ENCODE assay signal across 28 cellular contexts in genomic region chr17:75160211-75160610, GRCh38. TPM values are rescaled to one million over a fixed set of nuclear protein-coding genes. Genes with fewer than 3 reads are reported as not detected.
DNase-seq lines count a peak whose midpoint lies in the region; ATAC-seq, FAIRE-seq and TF ChIP-seq lines count a peak whose summit lies in the region.
"Had no signal": no experiment of that assay in that cellular context is flagged by ENCODE, and none has a peak within 500 bp of the region (broad histone marks: within the 10 kb centered on the region; RNA-seq: fewer than 3 reads in every experiment).

No MANE protein-coding gene starts in this region.

- no peaks in the 10 kb centered on the region for H3K9me3 Mint-ChIP-seq in stimulated activated effector memory CD8-positive, alpha-beta T cell treated with anti-CD3 and anti-CD28 coated beads, Interleukin-12 subunit alpha, Interleukin-12 subunit beta, amount 100 ng/mL, for 72 hours
- H3K9me3 Mint-ChIP-seq: activated naive CD8-positive, alpha-beta T cell treated with anti-CD3 and anti-CD28 coated beads, Interleukin-2, amount 50 U/mL, for 24 hours; activated T-cell treated with anti-CD3 and anti-CD28 coated beads, Interleukin-2, amount 50 U/mL, for 4 hours; effector memory CD8-positive, alpha-beta T cell; stimulated activated naive CD8-positive, alpha-beta T cell treated with anti-CD3 and anti-CD28 coated beads, Interleukin-15, amount 100 ng/mL, for 72 hours had no signal

- TF ChIP-seq CTCF in HCT116 (IDR thresholded peaks at IDR 0.05 in 2 of 3, conservative IDR thresholded peaks at IDR 0.05 in 1 of 3; ENCODE audit: borderline replicate concordance in 1 of 3, insufficient read depth in 1 of 3, low read depth in 2 of 3, low read length in 2 of 3) (no peak), keratinocyte (optimal IDR thresholded peaks at IDR 0.05 in 1 of 3, IDR thresholded peaks at IDR 0.05 in 1 of 3, conservative IDR thresholded peaks at IDR 0.05 in 1 of 3; ENCODE audit: extremely low read depth in 1 of 3, insufficient read depth in 2 of 3, low read length in 3 of 3) (no peak), ascending aorta (IDR thresholded peaks at IDR 0.05) (no peak), esophagus muscularis mucosa (IDR thresholded peaks at IDR 0.05) (no peak)

- RAD21 ChIA-PET in HCT116 (lab: Charles Lee; ENCODE audit: low non-redundant PET in 1 of 2, low total read pairs in 2 of 2, uncharacterized antibody in 2 of 2, unreplicated experiment in 2 of 2): no interaction called here

- no peaks in the 10 kb centered on the region for H3K9me2 ChIP-seq in HCT116 (ENCODE audit: insufficient read depth)

- peaks cover 0 to 6% of the 10 kb centered on the region in 2 experiments; a peak in 1 of 4 replicates for H3K36me3 ChIP-seq in HCT116 (ENCODE audit: control insufficient read depth in 1 of 2, insufficient read depth in 2 of 2, low read length in 2 of 2)
- peaks cover 18% of the 10 kb centered on the region for H3K36me3 ChIP-seq in SK-N-MC (ENCODE audit: insufficient read depth, low read length)
- H3K36me3 ChIP-seq in keratinocyte (ENCODE audit: control insufficient read depth in 2 of 2, extremely low read depth in 1 of 2, insufficient read depth in 2 of 2, low read length in 2 of 2): peaks cover 0 to 3% of the 10 kb centered on the region in 2 experiments
- H3K36me3 ChIP-seq in ascending aorta: peaks cover 3 to 15% of the 10 kb centered on the region in 2 donors
- H3K36me3 ChIP-seq in esophagus muscularis mucosa: peaks cover 4 to 30% (median 14%) of the 10 kb centered on the region in 4 donors
- H3K36me3 ChIP-seq: pancreas had no signal

- H3K9me1 ChIP-seq in keratinocyte (ENCODE audit: control insufficient read depth, extremely low read depth, insufficient read depth, low read length): no peaks in the 10 kb centered on the region

- CTCF ChIA-PET in HCT116 (lab: Charles Lee): interaction anchor here (1.2 to 2.0 kb wide), 3 partner anchors 12 to 100 kb away, joined by 3 to 17 read pairs (median 4); no protein-coding TSS in a partner anchor

- H3K27ac ChIP-seq in HCT116 (ENCODE audit: low read depth, low read length) (no peak overlapping the region), SK-N-MC (peak overlapping the region; percentile 22), keratinocyte (ENCODE audit: control insufficient read depth, insufficient read depth, low read length) (peak overlapping the region; percentile 92), ascending aorta (no peak overlapping the region), esophagus muscularis mucosa (replicated peaks in 1 of 4) (no peak overlapping the region)
- H3K27ac ChIP-seq: gastroesophageal sphincter, pancreas, vagina had no signal

- no peak for ATAC-seq in HCT116
- no peak for ATAC-seq in stimulated activated effector memory CD8-positive, alpha-beta T cell treated with anti-CD3 and anti-CD28 coated beads, Interleukin-12 subunit alpha, Interleukin-12 subunit beta, amount 100 ng/mL, for 72 hours
- ATAC-seq: activated CD8-positive, alpha-beta memory T cell treated with anti-CD3 and anti-CD28 coated beads, Interleukin-2, amount 10 ng/mL, durations not matched to agents 7 days and 5 days; activated naive CD8-positive, alpha-beta T cell treated with anti-CD3 and anti-CD28 coated beads, Interleukin-2, amount 50 U/mL, for 24 hours; activated T-cell treated with anti-CD3 and anti-CD28 coated beads, Interleukin-2, amount 50 U/mL, for 4 hours; effector memory CD8-positive, alpha-beta T cell; gastroesophageal sphincter; pancreas; stimulated activated naive CD8-positive, alpha-beta T cell treated with anti-CD3 and anti-CD28 coated beads, Interleukin-15, amount 100 ng/mL, for 72 hours had no signal

- no peaks in the 10 kb centered on the region for H3K27me3 ChIP-seq in HCT116 (ENCODE audit: insufficient read depth, low read length)
- no peaks in the 10 kb centered on the region for H3K27me3 ChIP-seq in keratinocyte (ENCODE audit: control insufficient read depth, extremely low read depth, insufficient read depth, low read length)
- no peaks in the 10 kb centered on the region for H3K27me3 ChIP-seq in ascending aorta
- no peaks in the 10 kb centered on the region for H3K27me3 ChIP-seq in esophagus muscularis mucosa
- H3K27me3 ChIP-seq: gastroesophageal sphincter, pancreas, SJSA1, vagina had no signal

- H3K4me2 ChIP-seq in HCT116 (ENCODE audit: low read length) (no peak overlapping the region), keratinocyte (ENCODE audit: control insufficient read depth, extremely low read depth, insufficient read depth, low read depth, low read length) (no peak overlapping the region)

- TF ChIP-seq EP300 in esophagus muscularis mucosa (IDR thresholded peaks at IDR 0.05): no peak

- POLR2A ChIA-PET in HCT116 (lab: Charles Lee): interaction anchor here (1.2 to 1.6 kb wide), 2 partner anchors 11 to 42 kb away, joined by 3 to 6 read pairs; no protein-coding TSS in a partner anchor

- TF ChIP-seq RAD21 in HCT116 (IDR thresholded peaks at IDR 0.05; ENCODE audit: low read depth): no peak

- intact Hi-C loops in HCT116 (cut with micrococcal nuclease): no loop called here
- intact Hi-C loops in ascending aorta (cut with DNase I): no loop called here
- intact Hi-C loops in esophagus muscularis mucosa (cut with DNase I): no loop called here

- H4K20me1 ChIP-seq in HCT116 (ENCODE audit: insufficient read depth) (no peaks in the 10 kb centered on the region), keratinocyte (ENCODE audit: control insufficient read depth, extremely low read depth, insufficient read depth, low read length) (no peaks in the 10 kb centered on the region)

- H3K9me3 ChIP-seq in HCT116 (ENCODE audit: control insufficient read depth in 1 of 2, insufficient read depth in 1 of 2, low read depth in 1 of 2, low read length in 2 of 2): no peaks in the 10 kb centered on the region
- no peaks in the 10 kb centered on the region for H3K9me3 ChIP-seq in SK-N-MC (ENCODE audit: low read depth, low read length)
- no peaks in the 10 kb centered on the region for H3K9me3 ChIP-seq in keratinocyte (ENCODE audit: control insufficient read depth, low read depth, low read length)
- H3K9me3 ChIP-seq in ascending aorta: no peaks in the 10 kb centered on the region
- no peaks in the 10 kb centered on the region for H3K9me3 ChIP-seq in esophagus muscularis mucosa
- H3K9me3 ChIP-seq: gastroesophageal sphincter, mucosa of descending colon, pancreas, SJSA1, vagina had no signal

- TF ChIP-seq POLR2A in HCT116 (IDR thresholded peaks at IDR 0.05; ENCODE audit: borderline replicate concordance, extremely low read depth, insufficient read depth, insufficient read length) (no peak), esophagus muscularis mucosa (IDR thresholded peaks at IDR 0.05; ENCODE audit: low read depth) (no peak)

- dilution Hi-C loops in keratinocyte (cut with MboI; ENCODE audit: extremely low pct_ligation_motif_present, low sequenced_read_pairs): no loop called here

- no peak overlapping the region for H3K4me3 Mint-ChIP-seq in stimulated activated effector memory CD8-positive, alpha-beta T cell treated with anti-CD3 and anti-CD28 coated beads, Interleukin-12 subunit alpha, Interleukin-12 subunit beta, amount 100 ng/mL, for 72 hours
- H3K4me3 Mint-ChIP-seq: activated CD8-positive, alpha-beta memory T cell treated with anti-CD3 and anti-CD28 coated beads, Interleukin-2, amount 10 ng/mL, durations not matched to agents 7 days and 5 days; activated naive CD8-positive, alpha-beta T cell treated with anti-CD3 and anti-CD28 coated beads, Interleukin-2, amount 50 U/mL, for 24 hours; activated T-cell treated with anti-CD3 and anti-CD28 coated beads, Interleukin-2, amount 50 U/mL, for 4 hours; effector memory CD8-positive, alpha-beta T cell; H9; stimulated activated naive CD8-positive, alpha-beta T cell treated with anti-CD3 and anti-CD28 coated beads, Interleukin-15, amount 100 ng/mL, for 72 hours had no signal

- H3K4me3 ChIP-seq in HCT116 (replicated peaks in 1 of 2; ENCODE audit: low read depth in 1 of 2, low read length in 2 of 2): no peak overlapping the region
- H3K4me3 ChIP-seq in SK-N-MC: no peak overlapping the region
- H3K4me3 ChIP-seq in keratinocyte (ENCODE audit: control insufficient read depth in 2 of 3, extremely low read depth in 1 of 3, insufficient read depth in 2 of 3, low read depth in 1 of 3, low read length in 3 of 3): no peak overlapping the region
- no peak overlapping the region for H3K4me3 ChIP-seq in ascending aorta
- H3K4me3 ChIP-seq in esophagus muscularis mucosa: no peak overlapping the region
- H3K4me3 ChIP-seq: gastroesophageal sphincter, lung, mucosa of descending colon, pancreas, SJSA1, vagina had no signal

- FAIRE-seq in keratinocyte (lab: Jason Lieb, UNC) (no peak), HTR-8/SVneo (lab: Jason Lieb, UNC) (no peak)
- FAIRE-seq: pancreas had no signal

- H3K27ac Mint-ChIP-seq in stimulated activated effector memory CD8-positive, alpha-beta T cell treated with anti-CD3 and anti-CD28 coated beads, Interleukin-12 subunit alpha, Interleukin-12 subunit beta, amount 100 ng/mL, for 72 hours: peak overlapping the region; percentile 67
- H3K27ac Mint-ChIP-seq: activated naive CD8-positive, alpha-beta T cell treated with anti-CD3 and anti-CD28 coated beads, Interleukin-2, amount 50 U/mL, for 24 hours had no signal

- H3K79me2 ChIP-seq in HCT116 (ENCODE audit: insufficient read depth, low read length) (peaks cover 3% of the 10 kb centered on the region; the same call in 1 of the 2 replicates), keratinocyte (ENCODE audit: control insufficient read depth, insufficient read depth, low read length) (no peaks in the 10 kb centered on the region)

- no TSS peak for BruUV-seq in HCT116 (replicated peaks; lab: Mats Ljungman, UMichigan)

- H3K9ac ChIP-seq in HCT116 (ENCODE audit: low read length): 0 out of 2 replicates have a peak overlapping the region, but pooled peaks have one; percentile 39
- no peak overlapping the region for H3K9ac ChIP-seq in SK-N-MC (ENCODE audit: insufficient read length)
- peak overlapping the region; percentile 56 for H3K9ac ChIP-seq in keratinocyte (ENCODE audit: control insufficient read depth, extremely low read depth, insufficient read depth, low read length)

- H3K36me3 Mint-ChIP-seq in stimulated activated effector memory CD8-positive, alpha-beta T cell treated with anti-CD3 and anti-CD28 coated beads, Interleukin-12 subunit alpha, Interleukin-12 subunit beta, amount 100 ng/mL, for 72 hours: peaks cover 31% of the 10 kb centered on the region

- WGBS in esophagus muscularis mucosa: 92% methylated on average over 5 of the region's 5 CpGs

- DNase-seq in HCT116 (ENCODE audit: low read depth, low spot score) (no peak), SK-N-MC (ENCODE audit: low read depth, low spot score) (no peak), keratinocyte (ENCODE audit: low read depth, low spot score) (no peak), ascending aorta (ENCODE audit: low spot score in 2 of 2) (no peak), esophagus muscularis mucosa (ENCODE audit: extremely low spot score) (no peak), HTR-8/SVneo (ENCODE audit: insufficient read length, low spot score) (no peak)
- no peak for DNase-seq in stimulated activated effector memory CD8-positive, alpha-beta T cell treated with anti-CD3 and anti-CD28 coated beads, Interleukin-12 subunit alpha, Interleukin-12 subunit beta, amount 100 ng/mL, for 72 hours (ENCODE audit: low spot score in 2 of 2)
- DNase-seq: activated CD4-positive, alpha-beta T cell treated with anti-CD3 and anti-CD28 coated beads, Interleukin-2, amount 50 U/mL, for 1 hour; activated CD4-positive, CD25-positive, alpha-beta regulatory T cell; activated CD8-positive, alpha-beta memory T cell treated with anti-CD3 and anti-CD28 coated beads, Interleukin-2, amount 10 ng/mL, durations not matched to agents 7 days and 5 days; activated naive CD8-positive, alpha-beta T cell treated with anti-CD3 and anti-CD28 coated beads, Interleukin-2, amount 50 U/mL, for 24 hours; activated T-cell treated with anti-CD3 and anti-CD28 coated beads, Interleukin-2, amount 50 U/mL, for 4 hours; C1 segment of cervical spinal cord; central memory CD4-positive, alpha-beta T cell; cortex of kidney; DMS79 treated with DMSO at 0.1 percent for 48 hours; effector memory CD8-positive, alpha-beta T cell; GDM1; H9; mucosa of descending colon; NCI-H146; pancreas; stimulated activated CD8-positive, alpha-beta memory T cell treated with anti-CD3 and anti-CD28 coated beads, Interleukin-4, amount 100 ng/mL, for 48 hours; stimulated activated naive CD8-positive, alpha-beta T cell treated with anti-CD3 and anti-CD28 coated beads, Interleukin-15, amount 100 ng/mL, for 72 hours had no signal

- H3K4me1 ChIP-seq in HCT116 (ENCODE audit: control insufficient read depth in 1 of 2, insufficient read depth in 2 of 2, low read length in 2 of 2) (peaks cover 41 to 50% of the 10 kb centered on the region in 2 experiments), keratinocyte (ENCODE audit: control insufficient read depth, extremely low read depth, insufficient read depth, low read length) (peaks cover 30% of the 10 kb centered on the region), ascending aorta (no peaks in the 10 kb centered on the region), esophagus muscularis mucosa (peaks cover 0 to under 1% (median 0%) of the 10 kb centered on the region in 4 donors)
- H3K4me1 ChIP-seq: pancreas had no signal

- peaks cover 4% of the 10 kb centered on the region for H3K4me1 Mint-ChIP-seq in stimulated activated effector memory CD8-positive, alpha-beta T cell treated with anti-CD3 and anti-CD28 coated beads, Interleukin-12 subunit alpha, Interleukin-12 subunit beta, amount 100 ng/mL, for 72 hours

- H2AFZ ChIP-seq in HCT116 (ENCODE audit: low read depth, low read length, poor library complexity, severe bottlenecking) (no peak overlapping the region), keratinocyte (ENCODE audit: control insufficient read depth, low read length) (no peak overlapping the region)

RNA-seq across cellular contexts. Expression of gene JPT1, which starts 5.9 kb away (rescaled TPM):
- total RNA-seq in HCT116 (2021; ENCODE audit: unreplicated experiment) (575 TPM), ascending aorta (23.0 TPM), esophagus muscularis mucosa (10 to 100 TPM in 3 of 4 donors, 1 to 10 TPM in 1; 5.4 to 24.2 (median 18.4) TPM)
- polyA plus RNA-seq in HCT116 (2012): 715 and 916 TPM in 2 replicates
- 67.5 to 452 TPM (median 142 TPM) in 3 replicates for polyA plus RNA-seq in keratinocyte
- 130 TPM for polyA plus RNA-seq in keratinocyte (2011; ENCODE audit: low read depth)
- polyA plus RNA-seq in keratinocyte (2011; cell fraction: cytosol; rRNA removed): 236 and 338 TPM in 2 replicates
- 135 and 172 TPM in 2 replicates for polyA plus RNA-seq in keratinocyte (2011; cell fraction: nucleus; rRNA removed)
- 339 and 621 TPM in 2 replicates for polyA plus RNA-seq in keratinocyte (2012; ENCODE audit: low replicate concordance)
- 48.8 to 71.8 TPM (median 51.3 TPM) in 3 replicates for polyA minus RNA-seq in keratinocyte
- 395 TPM for polyA minus RNA-seq in keratinocyte (2011; cell fraction: cytosol; rRNA and poly(A)+ RNA removed)
- 49.7 and 67.1 TPM in 2 replicates for polyA minus RNA-seq in keratinocyte (2011; cell fraction: nucleus; rRNA and poly(A)+ RNA removed)

RNA-seq across cellular contexts. Expression of gene SUMO2, which starts 22.5 kb away (rescaled TPM):
- total RNA-seq in HCT116 (2021; ENCODE audit: unreplicated experiment) (859 TPM), ascending aorta (23.9 TPM), esophagus muscularis mucosa (100 to 1,000 TPM in 1 of 4 donors, 10 to 100 TPM in 3; 64.4 to 101 (median 80.0) TPM)
- polyA plus RNA-seq in HCT116 (2012): 338 and 399 TPM in 2 replicates
- 107 to 393 TPM (median 230 TPM) in 3 replicates for polyA plus RNA-seq in keratinocyte
- polyA plus RNA-seq in keratinocyte (2011; ENCODE audit: low read depth): 585 TPM
- 114 and 228 TPM in 2 replicates for polyA plus RNA-seq in keratinocyte (2011; cell fraction: cytosol; rRNA removed)
- polyA plus RNA-seq in keratinocyte (2011; cell fraction: nucleus; rRNA removed): 40.4 and 49.2 TPM in 2 replicates
- polyA plus RNA-seq in keratinocyte (2012; ENCODE audit: low replicate concordance): 183 and 281 TPM in 2 replicates
- 45.2 to 76.1 TPM (median 50.0 TPM) in 3 replicates for polyA minus RNA-seq in keratinocyte
- polyA minus RNA-seq in keratinocyte (2011; cell fraction: cytosol; rRNA and poly(A)+ RNA removed): 150 TPM
- 10.2 and 35.3 TPM in 2 replicates for polyA minus RNA-seq in keratinocyte (2011; cell fraction: nucleus; rRNA and poly(A)+ RNA removed)

RNA-seq across cellular contexts. Expression of gene NT5C, which starts 28.7 kb away (rescaled TPM):
- total RNA-seq in HCT116 (2021; ENCODE audit: unreplicated experiment) (115 TPM), ascending aorta (18.3 TPM), esophagus muscularis mucosa (10 to 100 TPM; 70.6 to 98.7 (median 75.1) TPM)
- 108 and 113 TPM in 2 replicates for polyA plus RNA-seq in HCT116 (2012)
- 29.9 to 38.1 TPM (median 38.0 TPM) in 3 replicates for polyA plus RNA-seq in keratinocyte
- 22.2 TPM for polyA plus RNA-seq in keratinocyte (2011; ENCODE audit: low read depth)
- 15.2 and 35.4 TPM in 2 replicates for polyA plus RNA-seq in keratinocyte (2011; cell fraction: cytosol; rRNA removed)
- 32.0 and 44.4 TPM in 2 replicates for polyA plus RNA-seq in keratinocyte (2011; cell fraction: nucleus; rRNA removed)
- polyA plus RNA-seq in keratinocyte (2012; ENCODE audit: low replicate concordance): 28.7 and 54.4 TPM in 2 replicates
- polyA minus RNA-seq in keratinocyte: 9.4 to 21.4 TPM (median 10.0 TPM) in 3 replicates
- polyA minus RNA-seq in keratinocyte (2011; cell fraction: cytosol; rRNA and poly(A)+ RNA removed): 16.1 TPM
- polyA minus RNA-seq in keratinocyte (2011; cell fraction: nucleus; rRNA and poly(A)+ RNA removed): 8.1 and 9.2 TPM in 2 replicates

RNA-seq across cellular contexts. Expression of gene NUP85, which starts 45.3 kb away (rescaled TPM):
- 164 TPM for total RNA-seq in HCT116 (2021; ENCODE audit: unreplicated experiment)
- 97.9 and 108 TPM in 2 replicates for polyA plus RNA-seq in HCT116 (2012)
- 64.2 to 66.9 TPM (median 64.4 TPM) in 3 replicates for polyA plus RNA-seq in keratinocyte
- 120 TPM for polyA plus RNA-seq in keratinocyte (2011; ENCODE audit: low read depth)
- 31.9 and 33.0 TPM in 2 replicates for polyA plus RNA-seq in keratinocyte (2011; cell fraction: cytosol; rRNA removed)
- 146 and 154 TPM in 2 replicates for polyA plus RNA-seq in keratinocyte (2011; cell fraction: nucleus; rRNA removed)
- polyA plus RNA-seq in keratinocyte (2012; ENCODE audit: low replicate concordance): 44.5 and 46.8 TPM in 2 replicates
- polyA minus RNA-seq in keratinocyte: 45.5 to 78.2 TPM (median 56.4 TPM) in 3 replicates
- 29.4 TPM for polyA minus RNA-seq in keratinocyte (2011; cell fraction: cytosol; rRNA and poly(A)+ RNA removed)
- 30.6 and 49.4 TPM in 2 replicates for polyA minus RNA-seq in keratinocyte (2011; cell fraction: nucleus; rRNA and poly(A)+ RNA removed)
- 38.1 TPM for total RNA-seq in ascending aorta
- total RNA-seq in esophagus muscularis mucosa: 10 to 100 TPM; 20.4 to 32.4 (median 23.3) TPM

RNA-seq across cellular contexts. Expression of gene ARMC7, which starts 50.4 kb away (rescaled TPM):
- 43.2 TPM for total RNA-seq in HCT116 (2021; ENCODE audit: unreplicated experiment)
- polyA plus RNA-seq in HCT116 (2012): 25.9 and 27.2 TPM in 2 replicates
- 3.2 to 6.0 TPM (median 4.2 TPM) in 3 replicates for polyA plus RNA-seq in keratinocyte
- 1.8 TPM for polyA plus RNA-seq in keratinocyte (2011; ENCODE audit: low read depth)
- 3.5 and 4.7 TPM in 2 replicates for polyA plus RNA-seq in keratinocyte (2011; cell fraction: cytosol; rRNA removed)
- 8.7 and 10.6 TPM in 2 replicates for polyA plus RNA-seq in keratinocyte (2011; cell fraction: nucleus; rRNA removed)
- polyA plus RNA-seq in keratinocyte (2012; ENCODE audit: low replicate concordance): 5.9 and 6.3 TPM in 2 replicates
- 3.4 to 5.4 TPM (median 3.5 TPM) in 3 replicates for polyA minus RNA-seq in keratinocyte
- polyA minus RNA-seq in keratinocyte (2011; cell fraction: cytosol; rRNA and poly(A)+ RNA removed): 4.0 TPM
- polyA minus RNA-seq in keratinocyte (2011; cell fraction: nucleus; rRNA and poly(A)+ RNA removed): 4.2 and 5.9 TPM in 2 replicates
- total RNA-seq in ascending aorta: 1.4 TPM
- 10 to 100 TPM in 1 of 4 donors, 1 to 10 TPM in 3; 3.5 to 10.3 (median 6.7) TPM for total RNA-seq in esophagus muscularis mucosa

Comparison
In these comparisons a context has a peak if more than half of its experiments do, and no peak if none do; other contexts are left out.
1. H3K27ac ChIP-seq: peak in SK-N-MC (single experiment) and keratinocyte (single experiment); none in HCT116 (single experiment), ascending aorta (0 of 2) and esophagus muscularis mucosa (0 of 4).
2. RNA of gene JPT1, which starts 5.9 kb away (total RNA-seq): 575 TPM in HCT116 (single experiment); 23.0 TPM in ascending aorta (single experiment) and 5.4 to 24.2 TPM in esophagus muscularis mucosa; every median in the first group is over 10 times any median in the second.